In genomic region chr20:38004416-38004815, GRCh38 we compare ENCODE assay signal across 2 cellular contexts.
TF ChIP-seq lines count a peak whose summit lies in the region.

No MANE protein-coding gene starts in this region.

TF ChIP-seq in HepG2, 621 proteins besides CTCF, POLR2A, EP300 and RAD21:
- TF ChIP-seq NFAT5 (CRISPR knock-in tag; IDR thresholded peaks at IDR 0.05), result no peak
- no peak for TF ChIP-seq STAT5B (CRISPR knock-in tag; IDR thresholded peaks at IDR 0.05)
- no peak for TF ChIP-seq GLI4 (CRISPR knock-in tag; IDR thresholded peaks at IDR 0.05; ENCODE audit: borderline replicate concordance)
- TF ChIP-seq ELF4 (CRISPR knock-in tag; IDR thresholded peaks at IDR 0.05; ENCODE audit: borderline replicate concordance), result no peak
- TF ChIP-seq CSRNP1 (CRISPR knock-in tag; IDR thresholded peaks at IDR 0.05), result no peak
- TF ChIP-seq FOXK1 (CRISPR knock-in tag; IDR thresholded peaks at IDR 0.05; ENCODE audit: borderline replicate concordance, low read depth), result no peak
- TF ChIP-seq FOXK2 (IDR thresholded peaks at IDR 0.05), result no peak
- no peak for TF ChIP-seq CENPX (CRISPR knock-in tag; IDR thresholded peaks at IDR 0.05)
- no peak for TF ChIP-seq JARID2 (CRISPR knock-in tag; IDR thresholded peaks at IDR 0.05; ENCODE audit: insufficient replicate concordance)

TF ChIP-seq in GM12878, 131 proteins besides CTCF, POLR2A, EP300 and RAD21:
- TF ChIP-seq, protein P1, sequence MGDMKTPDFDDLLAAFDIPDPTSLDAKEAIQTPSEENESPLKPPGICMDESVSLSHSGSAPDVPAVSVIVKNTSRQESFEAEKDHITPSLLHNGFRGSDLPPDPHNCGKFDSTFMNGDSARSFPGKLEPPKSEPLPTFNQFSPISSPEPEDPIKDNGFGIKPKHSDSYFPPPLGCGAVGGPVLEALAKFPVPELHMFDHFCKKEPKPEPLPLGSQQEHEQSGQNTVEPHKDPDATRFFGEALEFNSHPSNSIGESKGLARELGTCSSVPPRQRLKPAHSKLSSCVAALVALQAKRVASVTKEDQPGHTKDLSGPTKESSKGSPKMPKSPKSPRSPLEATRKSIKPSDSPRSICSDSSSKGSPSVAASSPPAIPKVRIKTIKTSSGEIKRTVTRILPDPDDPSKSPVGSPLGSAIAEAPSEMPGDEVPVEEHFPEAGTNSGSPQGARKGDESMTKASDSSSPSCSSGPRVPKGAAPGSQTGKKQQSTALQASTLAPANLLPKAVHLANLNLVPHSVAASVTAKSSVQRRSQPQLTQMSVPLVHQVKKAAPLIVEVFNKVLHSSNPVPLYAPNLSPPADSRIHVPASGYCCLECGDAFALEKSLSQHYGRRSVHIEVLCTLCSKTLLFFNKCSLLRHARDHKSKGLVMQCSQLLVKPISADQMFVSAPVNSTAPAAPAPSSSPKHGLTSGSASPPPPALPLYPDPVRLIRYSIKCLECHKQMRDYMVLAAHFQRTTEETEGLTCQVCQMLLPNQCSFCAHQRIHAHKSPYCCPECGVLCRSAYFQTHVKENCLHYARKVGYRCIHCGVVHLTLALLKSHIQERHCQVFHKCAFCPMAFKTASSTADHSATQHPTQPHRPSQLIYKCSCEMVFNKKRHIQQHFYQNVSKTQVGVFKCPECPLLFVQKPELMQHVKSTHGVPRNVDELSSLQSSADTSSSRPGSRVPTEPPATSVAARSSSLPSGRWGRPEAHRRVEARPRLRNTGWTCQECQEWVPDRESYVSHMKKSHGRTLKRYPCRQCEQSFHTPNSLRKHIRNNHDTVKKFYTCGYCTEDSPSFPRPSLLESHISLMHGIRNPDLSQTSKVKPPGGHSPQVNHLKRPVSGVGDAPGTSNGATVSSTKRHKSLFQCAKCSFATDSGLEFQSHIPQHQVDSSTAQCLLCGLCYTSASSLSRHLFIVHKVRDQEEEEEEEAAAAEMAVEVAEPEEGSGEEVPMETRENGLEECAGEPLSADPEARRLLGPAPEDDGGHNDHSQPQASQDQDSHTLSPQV (IDR thresholded peaks at IDR 0.05), result no peak
- TF ChIP-seq SREBF2 (IDR thresholded peaks at IDR 0.05; ENCODE audit: low read length) (no peak), MYC (IDR thresholded peaks at IDR 0.05; ENCODE audit: insufficient read depth, insufficient read length, insufficient replicate concordance, low read length, severe bottlenecking) (no peak), LARP7 (IDR thresholded peaks at IDR 0.05) (no peak), SPI1 (IDR thresholded peaks at IDR 0.05; ENCODE audit: borderline replicate concordance, insufficient read depth, low read depth, low read length) (no peak), NKRF (conservative IDR thresholded peaks at IDR 0.05) (no peak), TBL1XR1 (IDR thresholded peaks at IDR 0.05; ENCODE audit: low read depth, low read length) (no peak), NR2F1 (conservative IDR thresholded peaks at IDR 0.05) (no peak), SKIL (IDR thresholded peaks at IDR 0.05; ENCODE audit: low read depth, poor library complexity, severe bottlenecking) (no peak)
